In the genomic region with DNA sequence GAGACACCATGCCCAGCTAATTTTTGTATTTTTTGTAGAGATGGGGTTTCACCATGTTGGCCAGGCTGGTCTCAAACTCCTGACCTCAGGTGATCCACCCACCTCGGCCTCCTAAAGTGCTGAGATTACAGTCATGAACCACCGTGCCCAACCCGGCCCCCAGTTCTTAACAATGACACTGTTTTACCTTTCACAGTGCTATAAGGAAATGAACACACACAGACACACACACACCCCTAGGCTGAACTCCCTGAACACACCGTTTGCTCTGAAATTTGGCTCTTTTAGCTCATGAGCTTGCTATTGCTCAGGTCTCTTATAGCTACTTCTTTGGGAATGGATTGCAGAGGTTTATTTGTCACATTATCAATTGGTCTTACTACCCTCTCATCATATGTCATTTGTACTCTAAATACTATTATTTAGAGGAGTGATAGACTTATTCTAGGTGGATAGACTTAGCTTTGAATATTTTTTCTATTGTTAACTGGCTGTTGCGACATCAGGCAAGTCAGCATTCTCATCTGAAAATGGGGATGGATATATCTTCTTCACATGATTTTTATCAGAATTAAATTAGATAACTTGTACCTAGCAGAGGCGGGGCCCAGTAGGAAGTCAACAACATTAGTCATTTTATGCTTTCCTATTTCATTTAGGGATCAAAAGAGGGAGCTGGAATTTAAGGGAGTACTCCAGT, we compare ENCODE assay signal across 1 cellular context.
TF ChIP-seq lines count a peak whose summit lies in the region.

No MANE protein-coding gene starts in this region.

TF ChIP-seq in H1, 55 proteins besides CTCF, POLR2A, EP300 and RAD21:
- no peak for TF ChIP-seq SRF (IDR thresholded peaks at IDR 0.05; ENCODE audit: low read depth, low read length)
- TF ChIP-seq CEBPB (IDR thresholded peaks at IDR 0.05; ENCODE audit: low read depth, low read length) = peak; percentile 71
